ENCODE assay signal across 31 cellular contexts in the genomic region with DNA sequence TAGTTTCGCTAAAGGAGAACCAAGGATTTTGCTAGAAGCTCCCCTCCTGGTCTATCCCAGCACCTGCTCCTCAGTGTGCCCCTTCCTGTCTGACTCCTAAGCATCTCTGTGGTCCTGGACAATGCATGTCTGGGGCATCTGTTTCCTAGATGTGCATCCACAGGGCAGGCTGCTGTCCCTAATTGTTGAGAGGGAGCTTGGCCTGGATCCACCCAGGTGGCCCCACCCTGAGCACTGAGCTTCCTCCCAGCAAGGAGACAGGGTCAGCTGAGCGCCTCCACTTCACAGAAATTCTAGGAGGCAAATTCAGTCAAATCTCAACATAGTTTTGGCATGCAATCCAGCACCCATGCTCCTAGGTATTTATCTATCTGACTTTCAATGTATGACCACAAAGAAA.
A peak's percentile ranks its signal among the peaks of the same experiment; 100 is the strongest.
DNase-seq lines count a peak whose midpoint lies in the region; ATAC-seq, FAIRE-seq and TF ChIP-seq lines count a peak whose summit lies in the region.
"Had no signal": no experiment of that assay in that cellular context is flagged by ENCODE, and none has a peak within 500 bp of the region (broad histone marks: within the 10 kb centered on the region; RNA-seq: fewer than 3 reads in every experiment).

No MANE protein-coding gene starts in this region.

- no peaks in the 10 kb centered on the region for H4K20me1 ChIP-seq in K562 (replicated peaks; ENCODE audit: control insufficient read depth, insufficient read depth, low read length)
- H4K20me1 ChIP-seq: BLaER1 treated with 17β-estradiol and CSF1 and Interleukin-3, amounts not matched to agents 10 nM and 100 nM had no signal

- H3K36me3 ChIP-seq in heart left ventricle = no peaks in the 10 kb centered on the region
- no peaks in the 10 kb centered on the region for H3K36me3 ChIP-seq in K562 (ENCODE audit: control insufficient read depth, insufficient read depth, low read length)
- H3K36me3 ChIP-seq: BLaER1 treated with 17β-estradiol and CSF1 and Interleukin-3, amounts not matched to agents 10 nM and 100 nM; SJCRH30 had no signal

- H3K4me3 ChIP-seq in heart left ventricle (no peak overlapping the region), K562 (no peak overlapping the region)
- H3K4me3 ChIP-seq: BLaER1 treated with 17β-estradiol and CSF1 and Interleukin-3, amounts not matched to agents 10 nM and 100 nM; SJCRH30 had no signal

- peaks cover 5% of the 10 kb centered on the region for H3K9me3 Mint-ChIP-seq in nephron progenitor cell
- H3K9me3 Mint-ChIP-seq in natural killer cell = no peaks in the 10 kb centered on the region
- H3K9me3 Mint-ChIP-seq: CD8-positive, alpha-beta T cell had no signal

- CTCF ChIA-PET in K562 (lab: Yijun Ruan, JAX; ENCODE audit: low intra/inter-chr PET ratio) = no interaction called here

- H2AFZ ChIP-seq in K562 (ENCODE audit: low read depth, low read length) = no peak overlapping the region

- H3K9me1 ChIP-seq in K562 (ENCODE audit: control insufficient read depth, insufficient read depth, low read length) = no peaks in the 10 kb centered on the region

- no peak for TF ChIP-seq EP300 in K562 (IDR thresholded peaks at IDR 0.05; ENCODE audit: low read length)

- TF ChIP-seq POLR2A in heart left ventricle (IDR thresholded peaks at IDR 0.05) = no peak
- no peak for TF ChIP-seq POLR2A in K562 (conservative IDR thresholded peaks at IDR 0.05)

- no peak for TF ChIP-seq CTCF in heart left ventricle (IDR thresholded peaks at IDR 0.05)
- no peak for TF ChIP-seq CTCF in K562 (IDR thresholded peaks at IDR 0.05 in 2 of 3, conservative IDR thresholded peaks at IDR 0.05 in 1 of 3; ENCODE audit: insufficient read depth in 2 of 3, low read depth in 1 of 3, low read length in 3 of 3)
- TF ChIP-seq CTCF in nephron progenitor cell (IDR thresholded peaks at IDR 0.05) = no peak
- no peak for TF ChIP-seq CTCF in natural killer cell (IDR thresholded peaks at IDR 0.05)

- H3K27ac ChIP-seq in heart left ventricle = no peak overlapping the region
- H3K27ac ChIP-seq in K562 (ENCODE audit: extremely low read depth, low read depth, low read length) = no peak overlapping the region
- H3K27ac ChIP-seq: 22Rv1; BLaER1 treated with 17β-estradiol and CSF1 and Interleukin-3, amounts not matched to agents 10 nM and 100 nM; SJCRH30 had no signal

- H3K9me3 ChIP-seq in heart left ventricle = no peaks in the 10 kb centered on the region
- H3K9me3 ChIP-seq in K562 (replicated peaks; ENCODE audit: control insufficient read depth, insufficient read depth, low read depth, low read length) = no peaks in the 10 kb centered on the region
- H3K9me3 ChIP-seq: BLaER1 treated with 17β-estradiol and CSF1 and Interleukin-3, amounts not matched to agents 10 nM and 100 nM; SJCRH30 had no signal

- H3K36me3 Mint-ChIP-seq in nephron progenitor cell (ENCODE audit: low read depth) (no peaks in the 10 kb centered on the region), natural killer cell (no peaks in the 10 kb centered on the region)
- H3K36me3 Mint-ChIP-seq: CD8-positive, alpha-beta T cell had no signal

- H3K27ac Mint-ChIP-seq in nephron progenitor cell = no peak overlapping the region
- H3K27ac Mint-ChIP-seq in natural killer cell = no peak overlapping the region
- H3K27ac Mint-ChIP-seq: CD8-positive, alpha-beta T cell had no signal

- intact Hi-C loops in Right ventricle myocardium inferior (cut with DNase I) = no loop called here
- intact Hi-C loops in heart left ventricle (cut with DNase I) = no loop called here
- intact Hi-C loops in K562 (cut with micrococcal nuclease) = no loop called here
- intact Hi-C loops in natural killer cell (cut with micrococcal nuclease) = no loop called here

- POLR2A ChIA-PET in K562 (lab: Yijun Ruan, JAX) = interaction anchor here (1.2 kb wide), 1 partner anchor 15 kb away, joined by 3 read pairs; no protein-coding TSS in a partner anchor

- no peak overlapping the region for H3K4me2 ChIP-seq in K562 (ENCODE audit: insufficient read depth, low read length)
- H3K4me2 ChIP-seq: BLaER1 treated with 17β-estradiol and CSF1 and Interleukin-3, amounts not matched to agents 10 nM and 100 nM had no signal

- no peaks in the 10 kb centered on the region for H3K79me2 ChIP-seq in K562 (ENCODE audit: control insufficient read depth, insufficient read depth, low read length)

- ATAC-seq in Right ventricle myocardium inferior (no peak), heart left ventricle (no peak), K562 (no peak), natural killer cell (no peak)
- ATAC-seq: CD8-positive, alpha-beta T cell; HepG2; PC-3; SK-N-SH treated with all-trans-retinoic acid at 6 μM for 48 hours had no signal

- H3K4me1 ChIP-seq in heart left ventricle (peaks cover 0 to 7% (median 0%) of the 10 kb centered on the region in 12 donors), K562 (replicated peaks in 1 of 2; ENCODE audit: control insufficient read depth in 2 of 2, insufficient read depth in 2 of 2, low read length in 2 of 2) (no peaks in the 10 kb centered on the region)
- H3K4me1 ChIP-seq: Caco-2, SJCRH30 had no signal

- peak; percentile 69 for DNase-seq in Right ventricle myocardium inferior (ENCODE audit: missing footprints)
- DNase-seq in heart left ventricle = no peak
- DNase-seq in K562 (ENCODE audit: extremely low read depth in 1 of 4, low spot score in 3 of 4) = no peak
- DNase-seq in mesenteric fat pad (ENCODE audit: low spot score) = peak; percentile 88
- DNase-seq in nephron progenitor cell = no peak
- DNase-seq in natural killer cell = no peak
- DNase-seq in NCI-H1694 treated with DMSO at 0.1 percent for 48 hours (lab: John Stamatoyannopoulos, UW) = no peak
- no peak for DNase-seq in LoVo (ENCODE audit: low spot score)
- DNase-seq: AML-193; Caco-2; CD8-positive, alpha-beta T cell; DMS79; EL; GDM1; Kasumi-1; MV-4-11; NCI-H1105; NCI-H1436 treated with DMSO at 0.1 percent for 48 hours; NCI-H1930; NCI-H2107; NCI-H526; NCI-H82; NK-92 treated with Interleukin-12 subunit alpha and Interleukin-12 subunit beta, amount 100 ng/mL, for 24 hours; PC-3; SJCRH30 had no signal

- H3K9ac ChIP-seq in K562 (ENCODE audit: insufficient read depth in 1 of 2, low read depth in 2 of 2, low read length in 2 of 2) = no peak overlapping the region
- H3K9ac ChIP-seq: BLaER1 treated with 17β-estradiol and CSF1 and Interleukin-3, amounts not matched to agents 10 nM and 100 nM had no signal

- no peak for TF ChIP-seq RAD21 in K562 (CRISPR knock-in tag; conservative IDR thresholded peaks at IDR 0.05 in 1 of 2, IDR thresholded peaks at IDR 0.05 in 1 of 2)

- H3K4me1 Mint-ChIP-seq in nephron progenitor cell (no peaks in the 10 kb centered on the region), natural killer cell (peaks cover 4 to 5% of the 10 kb centered on the region in 2 donors)

- in situ Hi-C loops in K562 (cut with MboI) = loop anchor here (5.0 to 10.0 kb wide), 2 partner anchors 421 to 1718 kb away; no protein-coding TSS in a partner anchor

- H3K27me3 ChIP-seq in heart left ventricle (peaks cover 0 to 26% (median 16%) of the 10 kb centered on the region in 9 donors), K562 (ENCODE audit: control insufficient read depth in 2 of 2, insufficient read depth in 2 of 2, low read length in 2 of 2) (peaks cover 0 to 4% of the 10 kb centered on the region in 2 experiments; a peak in 1 of 5 replicates)
- H3K27me3 ChIP-seq: BLaER1 treated with 17β-estradiol and CSF1 and Interleukin-3, amounts not matched to agents 10 nM and 100 nM had no signal

- H3K4me3 Mint-ChIP-seq in nephron progenitor cell (no peak overlapping the region), natural killer cell (no peak overlapping the region)
- H3K4me3 Mint-ChIP-seq: CD8-positive, alpha-beta T cell had no signal

- no peaks in the 10 kb centered on the region for H3K27me3 Mint-ChIP-seq in nephron progenitor cell (ENCODE audit: low read depth, poor library complexity)
- H3K27me3 Mint-ChIP-seq in natural killer cell (ENCODE audit: low read depth in 2 of 2) = no peaks in the 10 kb centered on the region

- no TSS peak for BruUV-seq in K562 (replicated peaks; lab: Mats Ljungman, UMichigan)

- 43 to 59% (median 56%) methylated on average over 2 of the region's 2 CpGs for WGBS in heart left ventricle, 4 donors
- WGBS in K562 (ENCODE audit: insufficient coverage, low coverage, missing lambda C conversion rate) = 0% methylated on average over 2 of the region's 2 CpGs

- no peak for FAIRE-seq in K562 (lab: Jason Lieb, UNC)
- FAIRE-seq: GM18507, H54, HepG2 had no signal

TF ChIP-seq in K562, 482 proteins besides CTCF, POLR2A, EP300 and RAD21:
- no peak for TF ChIP-seq MED1 (CRISPR knock-in tag; IDR thresholded peaks at IDR 0.05; ENCODE audit: borderline replicate concordance)
- TF ChIP-seq ZNF224 (CRISPR knock-in tag; IDR thresholded peaks at IDR 0.05) = no peak
- TF ChIP-seq, protein P1, sequence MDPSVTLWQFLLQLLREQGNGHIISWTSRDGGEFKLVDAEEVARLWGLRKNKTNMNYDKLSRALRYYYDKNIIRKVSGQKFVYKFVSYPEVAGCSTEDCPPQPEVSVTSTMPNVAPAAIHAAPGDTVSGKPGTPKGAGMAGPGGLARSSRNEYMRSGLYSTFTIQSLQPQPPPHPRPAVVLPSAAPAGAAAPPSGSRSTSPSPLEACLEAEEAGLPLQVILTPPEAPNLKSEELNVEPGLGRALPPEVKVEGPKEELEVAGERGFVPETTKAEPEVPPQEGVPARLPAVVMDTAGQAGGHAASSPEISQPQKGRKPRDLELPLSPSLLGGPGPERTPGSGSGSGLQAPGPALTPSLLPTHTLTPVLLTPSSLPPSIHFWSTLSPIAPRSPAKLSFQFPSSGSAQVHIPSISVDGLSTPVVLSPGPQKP (CRISPR knock-in tag; IDR thresholded peaks at IDR 0.05) = no peak
- TF ChIP-seq, protein P2, sequence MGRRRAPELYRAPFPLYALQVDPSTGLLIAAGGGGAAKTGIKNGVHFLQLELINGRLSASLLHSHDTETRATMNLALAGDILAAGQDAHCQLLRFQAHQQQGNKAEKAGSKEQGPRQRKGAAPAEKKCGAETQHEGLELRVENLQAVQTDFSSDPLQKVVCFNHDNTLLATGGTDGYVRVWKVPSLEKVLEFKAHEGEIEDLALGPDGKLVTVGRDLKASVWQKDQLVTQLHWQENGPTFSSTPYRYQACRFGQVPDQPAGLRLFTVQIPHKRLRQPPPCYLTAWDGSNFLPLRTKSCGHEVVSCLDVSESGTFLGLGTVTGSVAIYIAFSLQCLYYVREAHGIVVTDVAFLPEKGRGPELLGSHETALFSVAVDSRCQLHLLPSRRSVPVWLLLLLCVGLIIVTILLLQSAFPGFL (CRISPR knock-in tag; IDR thresholded peaks at IDR 0.05) = 0 out of 2 replicates have a peak, but pooled peaks have one; percentile 38
- no peak for TF ChIP-seq ZBED1 (IDR thresholded peaks at IDR 0.05)
- no peak for TF ChIP-seq NFRKB (IDR thresholded peaks at IDR 0.05; ENCODE audit: low read depth)

Comparison
In these comparisons a context has a peak if more than half of its experiments do, and no peak if none do; other contexts are left out.
1. DNase-seq: peak in Right ventricle myocardium inferior (single experiment) and mesenteric fat pad (single experiment); none in heart left ventricle (0 of 5), K562 (0 of 4), nephron progenitor cell (single experiment), natural killer cell (single experiment), NCI-H1694 treated with DMSO at 0.1 percent for 48 hours (single experiment) and LoVo (single experiment).